Comparison of ENCODE assay signal across 1 cellular context in the genomic region with DNA sequence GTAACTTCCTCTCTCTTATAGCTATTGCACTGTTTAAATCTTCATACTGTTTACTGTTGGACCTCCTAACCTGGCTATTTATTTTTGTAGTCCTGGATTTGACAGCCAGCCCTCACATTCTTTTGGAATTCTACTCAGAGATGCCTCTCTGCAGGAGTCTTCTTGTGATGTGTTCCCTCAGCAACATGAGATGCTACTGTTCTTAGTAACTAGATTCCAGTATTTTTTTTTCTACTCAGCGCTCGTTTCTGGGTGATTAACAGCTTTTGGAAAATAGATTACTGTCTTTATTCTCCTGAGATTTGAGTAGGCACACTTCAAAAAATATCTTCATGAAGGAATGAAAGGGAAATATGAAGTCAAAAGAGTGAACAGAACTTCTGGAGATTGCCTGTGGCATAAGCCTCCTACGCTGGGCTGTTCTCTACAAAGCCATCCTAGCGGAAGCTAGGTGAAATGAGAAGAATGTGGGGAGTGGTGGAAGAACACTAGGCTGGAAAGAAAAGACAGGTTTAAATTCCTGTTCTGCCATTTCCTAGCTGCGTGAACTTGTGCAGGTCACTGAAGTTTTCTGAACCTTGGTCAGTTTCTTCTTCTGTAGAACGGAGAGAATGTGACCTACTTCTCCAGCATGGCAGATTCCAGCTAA.
TF ChIP-seq lines count a peak whose summit lies in the region.

No MANE protein-coding gene starts in this region.

TF ChIP-seq in H1, 55 proteins besides CTCF, POLR2A, EP300 and RAD21 (continued from another document):
- TF ChIP-seq, protein P1, sequence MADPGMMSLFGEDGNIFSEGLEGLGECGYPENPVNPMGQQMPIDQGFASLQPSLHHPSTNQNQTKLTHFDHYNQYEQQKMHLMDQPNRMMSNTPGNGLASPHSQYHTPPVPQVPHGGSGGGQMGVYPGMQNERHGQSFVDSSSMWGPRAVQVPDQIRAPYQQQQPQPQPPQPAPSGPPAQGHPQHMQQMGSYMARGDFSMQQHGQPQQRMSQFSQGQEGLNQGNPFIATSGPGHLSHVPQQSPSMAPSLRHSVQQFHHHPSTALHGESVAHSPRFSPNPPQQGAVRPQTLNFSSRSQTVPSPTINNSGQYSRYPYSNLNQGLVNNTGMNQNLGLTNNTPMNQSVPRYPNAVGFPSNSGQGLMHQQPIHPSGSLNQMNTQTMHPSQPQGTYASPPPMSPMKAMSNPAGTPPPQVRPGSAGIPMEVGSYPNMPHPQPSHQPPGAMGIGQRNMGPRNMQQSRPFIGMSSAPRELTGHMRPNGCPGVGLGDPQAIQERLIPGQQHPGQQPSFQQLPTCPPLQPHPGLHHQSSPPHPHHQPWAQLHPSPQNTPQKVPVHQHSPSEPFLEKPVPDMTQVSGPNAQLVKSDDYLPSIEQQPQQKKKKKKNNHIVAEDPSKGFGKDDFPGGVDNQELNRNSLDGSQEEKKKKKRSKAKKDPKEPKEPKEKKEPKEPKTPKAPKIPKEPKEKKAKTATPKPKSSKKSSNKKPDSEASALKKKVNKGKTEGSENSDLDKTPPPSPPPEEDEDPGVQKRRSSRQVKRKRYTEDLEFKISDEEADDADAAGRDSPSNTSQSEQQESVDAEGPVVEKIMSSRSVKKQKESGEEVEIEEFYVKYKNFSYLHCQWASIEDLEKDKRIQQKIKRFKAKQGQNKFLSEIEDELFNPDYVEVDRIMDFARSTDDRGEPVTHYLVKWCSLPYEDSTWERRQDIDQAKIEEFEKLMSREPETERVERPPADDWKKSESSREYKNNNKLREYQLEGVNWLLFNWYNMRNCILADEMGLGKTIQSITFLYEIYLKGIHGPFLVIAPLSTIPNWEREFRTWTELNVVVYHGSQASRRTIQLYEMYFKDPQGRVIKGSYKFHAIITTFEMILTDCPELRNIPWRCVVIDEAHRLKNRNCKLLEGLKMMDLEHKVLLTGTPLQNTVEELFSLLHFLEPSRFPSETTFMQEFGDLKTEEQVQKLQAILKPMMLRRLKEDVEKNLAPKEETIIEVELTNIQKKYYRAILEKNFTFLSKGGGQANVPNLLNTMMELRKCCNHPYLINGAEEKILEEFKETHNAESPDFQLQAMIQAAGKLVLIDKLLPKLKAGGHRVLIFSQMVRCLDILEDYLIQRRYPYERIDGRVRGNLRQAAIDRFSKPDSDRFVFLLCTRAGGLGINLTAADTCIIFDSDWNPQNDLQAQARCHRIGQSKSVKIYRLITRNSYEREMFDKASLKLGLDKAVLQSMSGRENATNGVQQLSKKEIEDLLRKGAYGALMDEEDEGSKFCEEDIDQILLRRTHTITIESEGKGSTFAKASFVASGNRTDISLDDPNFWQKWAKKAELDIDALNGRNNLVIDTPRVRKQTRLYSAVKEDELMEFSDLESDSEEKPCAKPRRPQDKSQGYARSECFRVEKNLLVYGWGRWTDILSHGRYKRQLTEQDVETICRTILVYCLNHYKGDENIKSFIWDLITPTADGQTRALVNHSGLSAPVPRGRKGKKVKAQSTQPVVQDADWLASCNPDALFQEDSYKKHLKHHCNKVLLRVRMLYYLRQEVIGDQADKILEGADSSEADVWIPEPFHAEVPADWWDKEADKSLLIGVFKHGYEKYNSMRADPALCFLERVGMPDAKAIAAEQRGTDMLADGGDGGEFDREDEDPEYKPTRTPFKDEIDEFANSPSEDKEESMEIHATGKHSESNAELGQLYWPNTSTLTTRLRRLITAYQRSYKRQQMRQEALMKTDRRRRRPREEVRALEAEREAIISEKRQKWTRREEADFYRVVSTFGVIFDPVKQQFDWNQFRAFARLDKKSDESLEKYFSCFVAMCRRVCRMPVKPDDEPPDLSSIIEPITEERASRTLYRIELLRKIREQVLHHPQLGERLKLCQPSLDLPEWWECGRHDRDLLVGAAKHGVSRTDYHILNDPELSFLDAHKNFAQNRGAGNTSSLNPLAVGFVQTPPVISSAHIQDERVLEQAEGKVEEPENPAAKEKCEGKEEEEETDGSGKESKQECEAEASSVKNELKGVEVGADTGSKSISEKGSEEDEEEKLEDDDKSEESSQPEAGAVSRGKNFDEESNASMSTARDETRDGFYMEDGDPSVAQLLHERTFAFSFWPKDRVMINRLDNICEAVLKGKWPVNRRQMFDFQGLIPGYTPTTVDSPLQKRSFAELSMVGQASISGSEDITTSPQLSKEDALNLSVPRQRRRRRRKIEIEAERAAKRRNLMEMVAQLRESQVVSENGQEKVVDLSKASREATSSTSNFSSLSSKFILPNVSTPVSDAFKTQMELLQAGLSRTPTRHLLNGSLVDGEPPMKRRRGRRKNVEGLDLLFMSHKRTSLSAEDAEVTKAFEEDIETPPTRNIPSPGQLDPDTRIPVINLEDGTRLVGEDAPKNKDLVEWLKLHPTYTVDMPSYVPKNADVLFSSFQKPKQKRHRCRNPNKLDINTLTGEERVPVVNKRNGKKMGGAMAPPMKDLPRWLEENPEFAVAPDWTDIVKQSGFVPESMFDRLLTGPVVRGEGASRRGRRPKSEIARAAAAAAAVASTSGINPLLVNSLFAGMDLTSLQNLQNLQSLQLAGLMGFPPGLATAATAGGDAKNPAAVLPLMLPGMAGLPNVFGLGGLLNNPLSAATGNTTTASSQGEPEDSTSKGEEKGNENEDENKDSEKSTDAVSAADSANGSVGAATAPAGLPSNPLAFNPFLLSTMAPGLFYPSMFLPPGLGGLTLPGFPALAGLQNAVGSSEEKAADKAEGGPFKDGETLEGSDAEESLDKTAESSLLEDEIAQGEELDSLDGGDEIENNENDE (IDR thresholded peaks at IDR 0.05; ENCODE audit: insufficient replicate concordance, low read length): no peak
- TF ChIP-seq BRCA1 (IDR thresholded peaks at IDR 0.05; ENCODE audit: low read depth, low read length) (no peak), SIRT6 (IDR thresholded peaks at IDR 0.05; ENCODE audit: low read length) (no peak), CEBPB (IDR thresholded peaks at IDR 0.05; ENCODE audit: low read depth, low read length) (no peak), ZNF274 (IDR thresholded peaks at IDR 0.05; ENCODE audit: borderline replicate concordance, extremely low read depth, low read length) (no peak), KDM5A (IDR thresholded peaks at IDR 0.05; ENCODE audit: low read length) (no peak), MAFK (IDR thresholded peaks at IDR 0.05; ENCODE audit: low read depth, low read length) (no peak), NANOG (IDR thresholded peaks at IDR 0.05; ENCODE audit: insufficient read depth, low read depth, low read length, poor library complexity, severe bottlenecking) (no peak), NRF1 (IDR thresholded peaks at IDR 0.05; ENCODE audit: low read depth, low read length) (no peak), JUND (IDR thresholded peaks at IDR 0.05; ENCODE audit: low read length) (no peak), TEAD4 (IDR thresholded peaks at IDR 0.05; ENCODE audit: low read depth, low read length) (no peak), SUZ12 (IDR thresholded peaks at IDR 0.05; ENCODE audit: low read length) (no peak), GTF2F1 (IDR thresholded peaks at IDR 0.05; ENCODE audit: borderline replicate concordance, low read depth, low read length) (no peak)
